Comparison of ENCODE assay signal across 31 cellular contexts in the genomic region with DNA sequence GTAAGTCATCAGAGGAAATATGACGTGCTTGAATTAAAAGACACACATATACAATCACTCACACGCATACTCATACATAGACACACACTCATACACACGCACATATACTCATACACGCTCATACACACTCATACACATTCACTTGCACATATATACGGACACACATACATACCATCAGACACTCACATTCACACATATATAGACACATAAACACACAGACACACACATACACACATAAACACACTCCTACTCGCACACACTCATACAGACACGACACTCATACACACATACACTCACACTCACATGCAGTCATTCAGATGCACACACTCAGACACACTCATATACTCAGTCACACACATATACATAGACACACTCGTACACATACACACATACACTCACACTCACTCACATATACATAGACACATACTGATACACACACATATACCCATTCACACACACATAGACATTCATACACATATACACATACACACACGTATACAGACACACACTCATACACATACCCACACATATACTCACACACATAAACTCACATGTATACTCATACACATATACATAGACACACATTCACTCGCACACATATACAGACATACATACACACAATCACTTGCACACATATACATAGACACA.
"Had no signal": no experiment of that assay in that cellular context is flagged by ENCODE, and none has a peak within 500 bp of the region (broad histone marks: within the 10 kb centered on the region; RNA-seq: fewer than 3 reads in every experiment).

No MANE protein-coding gene starts in this region.

- H3K4me3 Mint-ChIP-seq: activated CD4-positive, alpha-beta memory T cell treated with anti-CD3 and anti-CD28 coated beads, Interleukin-2, amount 10 ng/mL, durations not matched to agents 7 days and 5 days; activated CD4-positive, alpha-beta T cell treated with anti-CD3 and anti-CD28 coated beads, Interleukin-2, amount 10 ng/mL, durations not matched to agents 7 days and 5 days; activated naive CD4-positive, alpha-beta T cell treated with anti-CD3 and anti-CD28 coated beads, Interleukin-2, amount 50 U/mL, for 24 hours; activated naive CD8-positive, alpha-beta T cell treated with anti-CD3 and anti-CD28 coated beads, Interleukin-2, amount 50 U/mL, for 24 hours; activated T-cell treated with anti-CD3 and anti-CD28 coated beads, Interleukin-2, amount 50 U/mL, for 24 hours; mesothelial cell of epicardium; naive B cell; nephron progenitor cell; stimulated activated memory B cell treated with anti-CD40 and anti-IgM and Interleukin-4, amounts not matched to agents 10 μg/mL and 1 μg/mL and 100 μg/mL, for 72 hours; WTC11 had no signal

- H3K27ac ChIP-seq: gastrocnemius medialis, prostate gland, sigmoid colon, stomach, thyroid gland, upper lobe of right lung had no signal

- H3K27me3 Mint-ChIP-seq: activated CD4-positive, alpha-beta memory T cell treated with anti-CD3 and anti-CD28 coated beads, Interleukin-2, amount 10 ng/mL, durations not matched to agents 7 days and 5 days; activated CD4-positive, alpha-beta T cell treated with anti-CD3 and anti-CD28 coated beads, Interleukin-2, amount 10 ng/mL, durations not matched to agents 7 days and 5 days; activated naive CD4-positive, alpha-beta T cell treated with anti-CD3 and anti-CD28 coated beads, Interleukin-2, amount 50 U/mL, for 24 hours; activated naive CD8-positive, alpha-beta T cell treated with anti-CD3 and anti-CD28 coated beads, Interleukin-2, amount 50 U/mL, for 24 hours; activated T-cell treated with anti-CD3 and anti-CD28 coated beads, Interleukin-2, amount 50 U/mL, for 24 hours; naive B cell; stimulated activated memory B cell treated with anti-CD40 and anti-IgM and Interleukin-4, amounts not matched to agents 10 μg/mL and 1 μg/mL and 100 μg/mL, for 72 hours had no signal

- H3K9me3 ChIP-seq: gastrocnemius medialis, pancreas, prostate gland, sigmoid colon, stomach, thyroid gland, upper lobe of right lung had no signal

- H3K27me3 ChIP-seq: gastrocnemius medialis, pancreas, sigmoid colon, stomach, thyroid gland, upper lobe of right lung had no signal

- H3K4me3 ChIP-seq: gastrocnemius medialis, pancreas, prostate gland, sigmoid colon, stomach, thyroid gland, upper lobe of right lung had no signal

- H3K36me3 Mint-ChIP-seq: activated naive CD4-positive, alpha-beta T cell treated with anti-CD3 and anti-CD28 coated beads, Interleukin-2, amount 50 U/mL, for 24 hours had no signal

- H3K9me3 Mint-ChIP-seq: activated CD4-positive, alpha-beta memory T cell treated with anti-CD3 and anti-CD28 coated beads, Interleukin-2, amount 10 ng/mL, durations not matched to agents 7 days and 5 days; activated CD4-positive, alpha-beta T cell treated with anti-CD3 and anti-CD28 coated beads, Interleukin-2, amount 10 ng/mL, durations not matched to agents 7 days and 5 days; activated naive CD4-positive, alpha-beta T cell treated with anti-CD3 and anti-CD28 coated beads, Interleukin-2, amount 50 U/mL, for 24 hours; activated naive CD8-positive, alpha-beta T cell treated with anti-CD3 and anti-CD28 coated beads, Interleukin-2, amount 50 U/mL, for 24 hours; activated T-cell treated with anti-CD3 and anti-CD28 coated beads, Interleukin-2, amount 50 U/mL, for 24 hours; mesothelial cell of epicardium; naive B cell; nephron progenitor cell; stimulated activated memory B cell treated with anti-CD40 and anti-IgM and Interleukin-4, amounts not matched to agents 10 μg/mL and 1 μg/mL and 100 μg/mL, for 72 hours; WTC11 had no signal

- DNase-seq: activated CD4-positive, alpha-beta memory T cell treated with anti-CD3 and anti-CD28 coated beads, Interleukin-2, amount 10 ng/mL, durations not matched to agents 7 days and 5 days; activated CD4-positive, alpha-beta T cell treated with anti-CD3 and anti-CD28 coated beads for 1 hour; activated CD4-positive, alpha-beta T cell treated with anti-CD3 and anti-CD28 coated beads, Interleukin-2, amount 10 ng/mL, durations not matched to agents 7 days and 5 days; activated CD8-positive, alpha-beta memory T cell treated with anti-CD3 and anti-CD28 coated beads, Interleukin-2, amount 50 U/mL, for 48 hours; activated gamma-delta T cell treated with Interleukin-2 at 50 U/mL for 16 hours; activated naive CD8-positive, alpha-beta T cell treated with anti-CD3 and anti-CD28 coated beads, Interleukin-2, amount 50 U/mL, for 24 hours; activated T-cell treated with anti-CD3 and anti-CD28 coated beads, Interleukin-2, amount 50 U/mL, for 24 hours; amygdala; central memory CD4-positive, alpha-beta T cell; effector CD4-positive, alpha-beta T cell; erythroblast; gastrocnemius medialis; hippocampal formation; left colon; naive B cell; nephron progenitor cell; pancreas; sigmoid colon; small intestine; stimulated activated CD4-positive, alpha-beta T cell treated with anti-CD3 and anti-CD28 coated beads, Interleukin-1b, Interleukin-23, amount 100 ng/mL, for 48 hours; stimulated activated CD4-positive, alpha-beta T cell treated with anti-CD3 and anti-CD28 coated beads, Interleukin-4, amount 100 ng/mL, for 4 hours; stimulated activated CD8-positive, alpha-beta memory T cell treated with anti-CD3 and anti-CD28 coated beads, Interleukin-4, amount 100 ng/mL, for 48 hours; stomach; T-helper 2 cell; thyroid gland; upper lobe of right lung had no signal

- H3K27ac Mint-ChIP-seq: activated naive CD4-positive, alpha-beta T cell treated with anti-CD3 and anti-CD28 coated beads, Interleukin-2, amount 50 U/mL, for 24 hours; activated naive CD8-positive, alpha-beta T cell treated with anti-CD3 and anti-CD28 coated beads, Interleukin-2, amount 50 U/mL, for 24 hours; activated T-cell treated with anti-CD3 and anti-CD28 coated beads, Interleukin-2, amount 50 U/mL, for 24 hours; mesothelial cell of epicardium; naive B cell; stimulated activated memory B cell treated with anti-CD40 and anti-IgM and Interleukin-4, amounts not matched to agents 10 μg/mL and 1 μg/mL and 100 μg/mL, for 72 hours; WTC11 had no signal

- H3K4me1 Mint-ChIP-seq: mesothelial cell of epicardium had no signal
